13 cellular contexts compared by ENCODE assay signal in genomic region chr14:68975667-68976066, GRCh38. TPM values are rescaled to one million over a fixed set of nuclear protein-coding genes. Genes with fewer than 3 reads are reported as not detected.
DNase-seq lines count a peak whose midpoint lies in the region; ATAC-seq and TF ChIP-seq lines count a peak whose summit lies in the region.
"Had no signal": no experiment of that assay in that cellular context is flagged by ENCODE, and none has a peak within 500 bp of the region (broad histone marks: within the 10 kb centered on the region; RNA-seq: fewer than 3 reads in every experiment).

No MANE protein-coding gene starts in this region.

- peaks cover 0 to 12% (median 5%) of the 10 kb centered on the region in 8 donors for H3K9me3 ChIP-seq in spleen
- H3K9me3 ChIP-seq in effector memory CD4-positive, alpha-beta T cell (ENCODE audit: control insufficient read depth, low read length), result no peaks in the 10 kb centered on the region
- H3K9me3 ChIP-seq: testis had no signal

- H3K27ac Mint-ChIP-seq in activated naive CD8-positive, alpha-beta T cell treated with anti-CD3 and anti-CD28 coated beads, Interleukin-2, amount 50 U/mL, for 24 hours, result peak overlapping the region; percentile 77

- peaks cover 0 to 52% (median 27%) of the 10 kb centered on the region in 7 donors for H3K27me3 ChIP-seq in spleen (replicated peaks in 1 of 7)
- H3K27me3 ChIP-seq in effector memory CD4-positive, alpha-beta T cell (replicated peaks; ENCODE audit: control insufficient read depth, insufficient read depth, low read length, poor library complexity, severe bottlenecking), result no peaks in the 10 kb centered on the region
- H3K27me3 ChIP-seq: testis had no signal

- peaks cover 15 to 91% (median 64%) of the 10 kb centered on the region in 6 donors for H3K4me1 ChIP-seq in spleen
- H3K4me1 ChIP-seq in effector memory CD4-positive, alpha-beta T cell (ENCODE audit: control insufficient read depth, insufficient read depth, low read length, poor library complexity, severe bottlenecking), result peaks cover 24% of the 10 kb centered on the region

- ATAC-seq in activated naive CD8-positive, alpha-beta T cell treated with anti-CD3 and anti-CD28 coated beads, Interleukin-2, amount 50 U/mL, for 24 hours, result no peak
- ATAC-seq in HG02642 (IDR thresholded peaks at IDR 0.05; ENCODE audit: poor library complexity, unreplicated experiment), result no peak
- ATAC-seq: effector memory CD8-positive, alpha-beta T cell; GM12878 had no signal

- peaks cover 13% of the 10 kb centered on the region for H3K9me3 Mint-ChIP-seq in activated naive CD8-positive, alpha-beta T cell treated with anti-CD3 and anti-CD28 coated beads, Interleukin-2, amount 50 U/mL, for 24 hours
- H3K9me3 Mint-ChIP-seq: effector memory CD8-positive, alpha-beta T cell had no signal

- peak; percentile 67 for DNase-seq in GM04504 (ENCODE audit: low read depth)
- no peak for DNase-seq in activated naive CD8-positive, alpha-beta T cell treated with anti-CD3 and anti-CD28 coated beads, Interleukin-2, amount 50 U/mL, for 24 hours
- DNase-seq in glomerular visceral epithelial cell (ENCODE audit: extremely low spot score), result peak; percentile 78
- no peak for DNase-seq in spleen
- DNase-seq in cortex of kidney (lab: John Stamatoyannopoulos, UW), result no peak
- no peak for DNase-seq in NCI-H748 treated with DMSO at 0.1 percent for 48 hours (lab: John Stamatoyannopoulos, UW)
- no peak for DNase-seq in effector memory CD4-positive, alpha-beta T cell
- DNase-seq: effector memory CD8-positive, alpha-beta T cell; NCI-H1092 treated with DMSO at 0.1 percent for 48 hours; testis; WERI-Rb-1 had no signal

- peak overlapping the region; percentile 85 for H3K4me3 Mint-ChIP-seq in activated naive CD8-positive, alpha-beta T cell treated with anti-CD3 and anti-CD28 coated beads, Interleukin-2, amount 50 U/mL, for 24 hours
- H3K4me3 Mint-ChIP-seq: effector memory CD8-positive, alpha-beta T cell had no signal

- peak overlapping the region in 5 of 8 donors; percentile 89 to 97 (median 94) for H3K27ac ChIP-seq in spleen
- H3K27ac ChIP-seq in effector memory CD4-positive, alpha-beta T cell (ENCODE audit: insufficient read depth, low read length, poor library complexity, severe bottlenecking), result no peak overlapping the region
- H3K27ac ChIP-seq: WERI-Rb-1 had no signal

- H3K4me1 Mint-ChIP-seq in activated naive CD8-positive, alpha-beta T cell treated with anti-CD3 and anti-CD28 coated beads, Interleukin-2, amount 50 U/mL, for 24 hours, result peaks cover 60% of the 10 kb centered on the region

- 62 to 76% (median 67%) methylated on average over 7 of the region's 7 CpGs for WGBS in spleen, 5 donors

- intact Hi-C loops in spleen (cut with DNase I; ENCODE audit: low total_unique reads), result no loop called here

- peaks cover 53% of the 10 kb centered on the region for H3K36me3 Mint-ChIP-seq in activated naive CD8-positive, alpha-beta T cell treated with anti-CD3 and anti-CD28 coated beads, Interleukin-2, amount 50 U/mL, for 24 hours (ENCODE audit: low read depth)

- no peak for TF ChIP-seq CTCF in spleen (IDR thresholded peaks at IDR 0.05 in 8 of 11, conservative IDR thresholded peaks at IDR 0.05 in 3 of 11)

- H3K27me3 Mint-ChIP-seq in activated naive CD8-positive, alpha-beta T cell treated with anti-CD3 and anti-CD28 coated beads, Interleukin-2, amount 50 U/mL, for 24 hours, result no peaks in the 10 kb centered on the region

- peaks cover 0 to 43% (median 7%) of the 10 kb centered on the region in 6 donors for H3K36me3 ChIP-seq in spleen
- H3K36me3 ChIP-seq in effector memory CD4-positive, alpha-beta T cell (ENCODE audit: control insufficient read depth, insufficient read depth, low read length), result peaks cover 6% of the 10 kb centered on the region
- H3K36me3 ChIP-seq: WERI-Rb-1 had no signal

- no peak for TF ChIP-seq POLR2A in spleen (IDR thresholded peaks at IDR 0.05)

- peak overlapping the region in 1 of 8 donors; percentile 78 for H3K4me3 ChIP-seq in spleen
- no peak overlapping the region for H3K4me3 ChIP-seq in effector memory CD4-positive, alpha-beta T cell (ENCODE audit: insufficient read depth, low read depth, low read length, poor library complexity, severe bottlenecking)
- H3K4me3 ChIP-seq: GM12878, testis had no signal

RNA-seq across cellular contexts. Expression of gene ACTN1, which starts 3.4 kb away (rescaled TPM):
- total RNA-seq in spleen, result 100 to 1,000 TPM in 5 of 7 donors, 10 to 100 TPM in 2; 87.3 to 315 (median 121) TPM
- 10 to 100 TPM; 15.4 to 33.0 (median 26.0) TPM for polyA plus RNA-seq in spleen

Comparison
In these comparisons a context has a peak if more than half of its experiments do, and no peak if none do; other contexts are left out.
1. DNase-seq: peak in GM04504 (single experiment) and glomerular visceral epithelial cell (single experiment); none in activated naive CD8-positive, alpha-beta T cell treated with anti-CD3 and anti-CD28 coated beads, Interleukin-2, amount 50 U/mL, for 24 hours (single experiment), spleen (single experiment), cortex of kidney (single experiment), NCI-H748 treated with DMSO at 0.1 percent for 48 hours (single experiment) and effector memory CD4-positive, alpha-beta T cell (0 of 3).